Comparison of ENCODE assay signal across 8 cellular contexts in the genomic region with DNA sequence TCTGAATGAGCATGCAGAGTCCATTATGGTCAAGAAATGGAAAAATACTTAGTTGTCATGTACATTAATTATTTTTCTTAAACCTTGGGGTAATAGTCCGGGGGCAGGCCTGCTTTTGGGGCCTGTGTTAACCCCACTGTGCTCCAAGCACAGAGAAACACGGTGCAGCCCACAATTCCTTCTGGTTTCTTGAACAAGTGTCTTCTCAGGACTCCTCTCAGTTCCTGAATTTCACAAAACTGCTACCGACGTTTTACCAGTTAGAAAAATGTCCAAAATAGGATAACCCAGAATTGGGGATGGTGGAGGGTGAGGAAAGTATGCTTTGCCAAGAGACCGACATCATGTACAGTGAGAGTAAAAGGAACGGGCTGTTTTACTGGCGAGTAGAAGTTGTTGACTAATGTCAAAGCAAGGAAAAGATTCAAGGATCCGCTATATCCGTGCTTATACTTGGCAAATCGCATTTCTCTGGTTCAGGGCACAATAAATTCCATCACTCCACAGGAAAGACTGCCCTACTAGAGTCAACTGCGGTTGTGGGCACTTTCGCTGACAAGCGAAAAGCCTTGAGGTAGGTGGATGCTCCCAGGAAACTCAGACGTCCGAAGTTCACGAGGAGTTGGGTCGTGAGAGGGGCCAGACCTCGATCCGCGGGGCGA. TPM values are rescaled to one million over a fixed set of nuclear protein-coding genes. Genes with fewer than 3 reads are reported as not detected.
DNase-seq lines count a peak whose midpoint lies in the region; ATAC-seq and TF ChIP-seq lines count a peak whose summit lies in the region.

No MANE protein-coding gene starts in this region.

- H3K4me3 Mint-ChIP-seq in activated T-cell treated with anti-CD3 and anti-CD28 coated beads, Interleukin-2, amount 50 U/mL, for 4 hours: peak overlapping the region; percentile 87
- H3K4me3 Mint-ChIP-seq in activated naive CD8-positive, alpha-beta T cell treated with anti-CD3 and anti-CD28 coated beads, Interleukin-2, amount 50 U/mL, for 24 hours: peak overlapping the region; percentile 98

- no peak for TF ChIP-seq POLR2A in tibial nerve (IDR thresholded peaks at IDR 0.05)

- H3K4me1 ChIP-seq in liver (ENCODE audit: control insufficient read depth in 4 of 4, insufficient read depth in 4 of 4, low read length in 3 of 4) (peaks cover 0 to 8% (median 4%) of the 10 kb centered on the region in 4 donors), tibial nerve (peaks cover 0 to 30% (median 17%) of the 10 kb centered on the region in 4 donors)

- no peaks in the 10 kb centered on the region for H3K27me3 Mint-ChIP-seq in activated T-cell treated with anti-CD3 and anti-CD28 coated beads, Interleukin-2, amount 50 U/mL, for 4 hours (ENCODE audit: low read depth)
- no peaks in the 10 kb centered on the region for H3K27me3 Mint-ChIP-seq in activated naive CD8-positive, alpha-beta T cell treated with anti-CD3 and anti-CD28 coated beads, Interleukin-2, amount 50 U/mL, for 24 hours

- H3K27ac Mint-ChIP-seq in activated naive CD8-positive, alpha-beta T cell treated with anti-CD3 and anti-CD28 coated beads, Interleukin-2, amount 50 U/mL, for 24 hours: peak overlapping the region; percentile 97

- H3K36me3 ChIP-seq in liver (ENCODE audit: control insufficient read depth in 4 of 4, insufficient read depth in 3 of 4, low read depth in 1 of 4, low read length in 3 of 4) (no peaks in the 10 kb centered on the region), tibial nerve (peaks cover 0 to 11% (median 0%) of the 10 kb centered on the region in 3 donors)

- no peak for TF ChIP-seq RAD21 in liver (IDR thresholded peaks at IDR 0.05)

- ATAC-seq in activated T-cell treated with anti-CD3 and anti-CD28 coated beads, Interleukin-2, amount 50 U/mL, for 4 hours: no peak
- peak; percentile 2 for ATAC-seq in activated naive CD8-positive, alpha-beta T cell treated with anti-CD3 and anti-CD28 coated beads, Interleukin-2, amount 50 U/mL, for 24 hours
- ATAC-seq in HG02870 (IDR thresholded peaks at IDR 0.05; ENCODE audit: unreplicated experiment): no peak

- no peaks in the 10 kb centered on the region for H3K9me3 Mint-ChIP-seq in activated T-cell treated with anti-CD3 and anti-CD28 coated beads, Interleukin-2, amount 50 U/mL, for 4 hours
- H3K9me3 Mint-ChIP-seq in activated naive CD8-positive, alpha-beta T cell treated with anti-CD3 and anti-CD28 coated beads, Interleukin-2, amount 50 U/mL, for 24 hours: no peaks in the 10 kb centered on the region

- H3K4me1 Mint-ChIP-seq in activated T-cell treated with anti-CD3 and anti-CD28 coated beads, Interleukin-2, amount 50 U/mL, for 4 hours (ENCODE audit: low read depth): peaks cover 40% of the 10 kb centered on the region
- peaks cover 46% of the 10 kb centered on the region for H3K4me1 Mint-ChIP-seq in activated naive CD8-positive, alpha-beta T cell treated with anti-CD3 and anti-CD28 coated beads, Interleukin-2, amount 50 U/mL, for 24 hours

- H3K27ac ChIP-seq in liver (ENCODE audit: low read depth in 1 of 2, low read length in 2 of 2): peak overlapping the region; percentile 51 to 59
- peak overlapping the region; percentile 87 to 94 (median 93) for H3K27ac ChIP-seq in tibial nerve

- no peak for TF ChIP-seq EP300 in tibial nerve (IDR thresholded peaks at IDR 0.05)

- H3K9ac ChIP-seq in liver (ENCODE audit: low read depth in 1 of 2, low read length in 2 of 2): no peak overlapping the region

- DNase-seq in activated T-cell treated with anti-CD3 and anti-CD28 coated beads, Interleukin-2, amount 50 U/mL, for 4 hours: no peak
- no peak for DNase-seq in activated T-cell treated with anti-CD3 and anti-CD28 coated beads, Interleukin-2, amount 50 U/mL, for 48 hours
- no peak for DNase-seq in activated naive CD8-positive, alpha-beta T cell treated with anti-CD3 and anti-CD28 coated beads, Interleukin-2, amount 50 U/mL, for 24 hours
- DNase-seq in tibial nerve (ENCODE audit: low spot score in 2 of 2): no peak
- DNase-seq in effector CD8-positive, alpha-beta T cell (lab: John Stamatoyannopoulos, UW): no peak
- DNase-seq in RKO (ENCODE audit: low spot score): no peak

- peaks cover 4% of the 10 kb centered on the region for H3K36me3 Mint-ChIP-seq in activated T-cell treated with anti-CD3 and anti-CD28 coated beads, Interleukin-2, amount 50 U/mL, for 4 hours (ENCODE audit: insufficient read depth)
- peaks cover 6% of the 10 kb centered on the region for H3K36me3 Mint-ChIP-seq in activated naive CD8-positive, alpha-beta T cell treated with anti-CD3 and anti-CD28 coated beads, Interleukin-2, amount 50 U/mL, for 24 hours (ENCODE audit: low read depth)

- 37% methylated on average over 21 of the region's 21 CpGs for WGBS in liver
- WGBS in tibial nerve, 2 donors: 21 to 28% methylated on average over 15 to 21 of the region's 21 CpGs

- H3K27me3 ChIP-seq in liver (ENCODE audit: control insufficient read depth in 4 of 4, insufficient read depth in 4 of 4, low read length in 3 of 4) (no peaks in the 10 kb centered on the region), tibial nerve (no peaks in the 10 kb centered on the region)

- peak overlapping the region; percentile 65 to 75 (median 71) for H3K4me3 ChIP-seq in liver (ENCODE audit: low read depth in 1 of 3, low read length in 3 of 3)
- peak overlapping the region; percentile 89 to 98 (median 94) for H3K4me3 ChIP-seq in tibial nerve

- H3K9me3 ChIP-seq in liver (ENCODE audit: control insufficient read depth in 4 of 4, low read length in 3 of 4) (no peaks in the 10 kb centered on the region), tibial nerve (no peaks in the 10 kb centered on the region)

- TF ChIP-seq CTCF in liver (IDR thresholded peaks at IDR 0.05; ENCODE audit: low read depth, low read length, missing input control): no peak
- TF ChIP-seq CTCF in tibial nerve (IDR thresholded peaks at IDR 0.05): no peak

TF ChIP-seq in liver, 16 proteins besides CTCF, POLR2A, EP300 and RAD21:
- TF ChIP-seq FOXA2 (IDR thresholded peaks at IDR 0.05): no peak
- TF ChIP-seq, protein P1, sequence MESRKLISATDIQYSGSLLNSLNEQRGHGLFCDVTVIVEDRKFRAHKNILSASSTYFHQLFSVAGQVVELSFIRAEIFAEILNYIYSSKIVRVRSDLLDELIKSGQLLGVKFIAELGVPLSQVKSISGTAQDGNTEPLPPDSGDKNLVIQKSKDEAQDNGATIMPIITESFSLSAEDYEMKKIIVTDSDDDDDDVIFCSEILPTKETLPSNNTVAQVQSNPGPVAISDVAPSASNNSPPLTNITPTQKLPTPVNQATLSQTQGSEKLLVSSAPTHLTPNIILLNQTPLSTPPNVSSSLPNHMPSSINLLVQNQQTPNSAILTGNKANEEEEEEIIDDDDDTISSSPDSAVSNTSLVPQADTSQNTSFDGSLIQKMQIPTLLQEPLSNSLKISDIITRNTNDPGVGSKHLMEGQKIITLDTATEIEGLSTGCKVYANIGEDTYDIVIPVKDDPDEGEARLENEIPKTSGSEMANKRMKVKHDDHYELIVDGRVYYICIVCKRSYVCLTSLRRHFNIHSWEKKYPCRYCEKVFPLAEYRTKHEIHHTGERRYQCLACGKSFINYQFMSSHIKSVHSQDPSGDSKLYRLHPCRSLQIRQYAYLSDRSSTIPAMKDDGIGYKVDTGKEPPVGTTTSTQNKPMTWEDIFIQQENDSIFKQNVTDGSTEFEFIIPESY (IDR thresholded peaks at IDR 0.05): no peak
- TF ChIP-seq YY1 (IDR thresholded peaks at IDR 0.05): no peak
- no peak for TF ChIP-seq JUND (IDR thresholded peaks at IDR 0.05)
- TF ChIP-seq SP1 (IDR thresholded peaks at IDR 0.05): no peak
- TF ChIP-seq NR2F2 (IDR thresholded peaks at IDR 0.05): no peak
- TF ChIP-seq RXRA (IDR thresholded peaks at IDR 0.05): no peak
- TF ChIP-seq, protein P2, sequence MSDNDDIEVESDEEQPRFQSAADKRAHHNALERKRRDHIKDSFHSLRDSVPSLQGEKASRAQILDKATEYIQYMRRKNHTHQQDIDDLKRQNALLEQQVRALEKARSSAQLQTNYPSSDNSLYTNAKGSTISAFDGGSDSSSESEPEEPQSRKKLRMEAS (IDR thresholded peaks at IDR 0.05): no peak
- TF ChIP-seq, protein P3, sequence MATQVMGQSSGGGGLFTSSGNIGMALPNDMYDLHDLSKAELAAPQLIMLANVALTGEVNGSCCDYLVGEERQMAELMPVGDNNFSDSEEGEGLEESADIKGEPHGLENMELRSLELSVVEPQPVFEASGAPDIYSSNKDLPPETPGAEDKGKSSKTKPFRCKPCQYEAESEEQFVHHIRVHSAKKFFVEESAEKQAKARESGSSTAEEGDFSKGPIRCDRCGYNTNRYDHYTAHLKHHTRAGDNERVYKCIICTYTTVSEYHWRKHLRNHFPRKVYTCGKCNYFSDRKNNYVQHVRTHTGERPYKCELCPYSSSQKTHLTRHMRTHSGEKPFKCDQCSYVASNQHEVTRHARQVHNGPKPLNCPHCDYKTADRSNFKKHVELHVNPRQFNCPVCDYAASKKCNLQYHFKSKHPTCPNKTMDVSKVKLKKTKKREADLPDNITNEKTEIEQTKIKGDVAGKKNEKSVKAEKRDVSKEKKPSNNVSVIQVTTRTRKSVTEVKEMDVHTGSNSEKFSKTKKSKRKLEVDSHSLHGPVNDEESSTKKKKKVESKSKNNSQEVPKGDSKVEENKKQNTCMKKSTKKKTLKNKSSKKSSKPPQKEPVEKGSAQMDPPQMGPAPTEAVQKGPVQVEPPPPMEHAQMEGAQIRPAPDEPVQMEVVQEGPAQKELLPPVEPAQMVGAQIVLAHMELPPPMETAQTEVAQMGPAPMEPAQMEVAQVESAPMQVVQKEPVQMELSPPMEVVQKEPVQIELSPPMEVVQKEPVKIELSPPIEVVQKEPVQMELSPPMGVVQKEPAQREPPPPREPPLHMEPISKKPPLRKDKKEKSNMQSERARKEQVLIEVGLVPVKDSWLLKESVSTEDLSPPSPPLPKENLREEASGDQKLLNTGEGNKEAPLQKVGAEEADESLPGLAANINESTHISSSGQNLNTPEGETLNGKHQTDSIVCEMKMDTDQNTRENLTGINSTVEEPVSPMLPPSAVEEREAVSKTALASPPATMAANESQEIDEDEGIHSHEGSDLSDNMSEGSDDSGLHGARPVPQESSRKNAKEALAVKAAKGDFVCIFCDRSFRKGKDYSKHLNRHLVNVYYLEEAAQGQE (IDR thresholded peaks at IDR 0.05): no peak

RNA-seq across cellular contexts. Expression of a gene that starts 0.5 kb away (rescaled TPM):
- total RNA-seq in activated T-cell treated with anti-CD3 and anti-CD28 coated beads, Interleukin-2, amount 50 U/mL, for 4 hours: 10 to 100 TPM; 13.8 to 14.1 (median 13.8) TPM
- total RNA-seq in liver (1 to 10 TPM; 2.2 to 2.7 TPM), tibial nerve (10 to 100 TPM; 14.4 to 23.4 (median 18.0) TPM)
- 1 to 10 TPM; 1.1 to 1.2 TPM for polyA plus RNA-seq in liver

RNA-seq across cellular contexts. Expression of a gene that starts 54.1 kb away (rescaled TPM):
- total RNA-seq in activated T-cell treated with anti-CD3 and anti-CD28 coated beads, Interleukin-2, amount 50 U/mL, for 4 hours: 10 to 100 TPM; 11.8 to 14.1 (median 12.9) TPM
- total RNA-seq in liver (1 to 10 TPM; 3.3 to 8.3 TPM), tibial nerve (10 to 100 TPM; 11.2 to 20.8 (median 14.1) TPM)
- polyA plus RNA-seq in liver: under 1 TPM; 0.57 to 0.78 TPM

Comparison
In these comparisons a context has a peak if more than half of its experiments do, and no peak if none do; other contexts are left out.
1. RNA of a gene that starts 0.5 kb away (total RNA-seq): 14.4 to 23.4 TPM in tibial nerve and 13.8 to 14.1 TPM in activated T-cell treated with anti-CD3 and anti-CD28 coated beads, Interleukin-2, amount 50 U/mL, for 4 hours; 2.2 to 2.7 TPM in liver; every median in the first group is over 4 times any median in the second.